In the genomic region with DNA sequence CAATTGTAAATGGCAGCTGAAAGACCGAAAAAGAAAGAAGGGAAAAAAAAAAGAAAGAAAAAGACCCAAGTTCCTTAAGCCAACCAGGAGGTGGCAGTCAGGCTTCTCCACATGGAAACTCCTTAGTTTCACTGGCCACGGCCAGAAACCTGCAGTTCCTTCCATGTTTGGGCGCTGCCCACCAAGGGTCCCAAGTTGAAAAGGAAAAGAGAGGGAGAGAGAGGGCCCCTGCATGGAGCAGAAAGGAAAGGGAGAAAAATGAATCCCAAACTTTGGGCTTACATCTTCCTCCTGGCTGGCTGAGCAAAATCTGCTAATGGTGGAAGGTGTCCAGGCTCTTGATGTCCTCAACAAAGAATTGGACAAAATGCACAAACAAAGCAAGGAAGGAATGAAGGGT, we compare ENCODE assay signal across 10 cellular contexts. TPM values are rescaled to one million over a fixed set of nuclear protein-coding genes. Genes with fewer than 3 reads are reported as not detected.
A peak's percentile ranks its signal among the peaks of the same experiment; 100 is the strongest.
DNase-seq lines count a peak whose midpoint lies in the region; ATAC-seq, FAIRE-seq and TF ChIP-seq lines count a peak whose summit lies in the region.
"Had no signal": no experiment of that assay in that cellular context is flagged by ENCODE, and none has a peak within 500 bp of the region (broad histone marks: within the 10 kb centered on the region; RNA-seq: fewer than 3 reads in every experiment).

No MANE protein-coding gene starts in this region.

- FAIRE-seq in RCC 7860 (lab: Jason Lieb, UNC), result no peak

- no peaks in the 10 kb centered on the region for H3K36me3 Mint-ChIP-seq in activated CD8-positive, alpha-beta T cell treated with anti-CD3 and anti-CD28 coated beads, Interleukin-2, amount 10 ng/mL, durations not matched to agents 7 days and 5 days (ENCODE audit: low read depth)

- peaks cover 4% of the 10 kb centered on the region for H3K4me1 Mint-ChIP-seq in activated CD8-positive, alpha-beta T cell treated with anti-CD3 and anti-CD28 coated beads, Interleukin-2, amount 10 ng/mL, durations not matched to agents 7 days and 5 days (ENCODE audit: low read depth)

- DNase-seq in AG09309 (ENCODE audit: low read depth), result no peak
- DNase-seq in HEK293T (ENCODE audit: extremely low spot score), result peak; percentile 11
- DNase-seq in iPS-NIHi7 (ENCODE audit: extremely low spot score), result peak; percentile 28
- DNase-seq in NCI-H2196 (lab: John Stamatoyannopoulos, UW; ENCODE audit: unreplicated experiment), result no peak
- DNase-seq in RCC 7860 (ENCODE audit: low spot score), result no peak
- DNase-seq in NAMALWA (ENCODE audit: low spot score), result no peak
- DNase-seq in activated CD8-positive, alpha-beta T cell treated with anti-CD3 and anti-CD28 coated beads, Interleukin-2, amount 10 ng/mL, durations not matched to agents 7 days and 5 days, result no peak
- DNase-seq: activated CD4-positive, alpha-beta memory T cell treated with anti-CD3 and anti-CD28 coated beads, Interleukin-2, amount 10 ng/mL, durations not matched to agents 7 days and 5 days had no signal

- no peaks in the 10 kb centered on the region for H3K27me3 Mint-ChIP-seq in activated CD8-positive, alpha-beta T cell treated with anti-CD3 and anti-CD28 coated beads, Interleukin-2, amount 10 ng/mL, durations not matched to agents 7 days and 5 days (ENCODE audit: low read depth)
- H3K27me3 Mint-ChIP-seq: central memory CD8-positive, alpha-beta T cell had no signal

- no peak overlapping the region for H3K4me3 Mint-ChIP-seq in activated CD8-positive, alpha-beta T cell treated with anti-CD3 and anti-CD28 coated beads, Interleukin-2, amount 10 ng/mL, durations not matched to agents 7 days and 5 days
- H3K4me3 Mint-ChIP-seq: activated CD4-positive, alpha-beta memory T cell treated with anti-CD3 and anti-CD28 coated beads, Interleukin-2, amount 10 ng/mL, durations not matched to agents 7 days and 5 days; central memory CD8-positive, alpha-beta T cell had no signal

- peak; percentile 61 for TF ChIP-seq CTCF in AG09309 (IDR thresholded peaks at IDR 0.05; ENCODE audit: control insufficient read depth, insufficient read depth, low read depth, low read length, missing control alignments)
- peak; percentile 34 for TF ChIP-seq CTCF in WI38 (IDR thresholded peaks at IDR 0.05; ENCODE audit: low read depth, low read length)

- H3K27ac Mint-ChIP-seq in activated CD8-positive, alpha-beta T cell treated with anti-CD3 and anti-CD28 coated beads, Interleukin-2, amount 10 ng/mL, durations not matched to agents 7 days and 5 days, result no peak overlapping the region
- H3K27ac Mint-ChIP-seq: activated CD4-positive, alpha-beta memory T cell treated with anti-CD3 and anti-CD28 coated beads, Interleukin-2, amount 10 ng/mL, durations not matched to agents 7 days and 5 days had no signal

- POLR2A ChIA-PET in HEK293T (lab: Yijun Ruan, JAX), result no interaction called here
- POLR2A ChIA-PET in activated CD8-positive, alpha-beta T cell treated with anti-CD3 and anti-CD28 coated beads, Interleukin-2, amount 10 ng/mL, durations not matched to agents 7 days and 5 days (lab: Charles Lee), result no interaction called here

- H3K4me3 ChIP-seq in AG09309 (ENCODE audit: control insufficient read depth, low read depth, low read length) (no peak overlapping the region), WI38 (ENCODE audit: low read depth, low read length) (no peak overlapping the region)

- H3K9me3 Mint-ChIP-seq in activated CD8-positive, alpha-beta T cell treated with anti-CD3 and anti-CD28 coated beads, Interleukin-2, amount 10 ng/mL, durations not matched to agents 7 days and 5 days (ENCODE audit: insufficient read depth), result no peaks in the 10 kb centered on the region
- H3K9me3 Mint-ChIP-seq: central memory CD8-positive, alpha-beta T cell had no signal

- CTCF ChIA-PET in HEK293T (lab: Yijun Ruan, JAX), result interaction anchor here (0.7 kb wide), 1 partner anchor 38 kb away, joined by 3 read pairs; no protein-coding TSS in a partner anchor
- CTCF ChIA-PET in activated CD8-positive, alpha-beta T cell treated with anti-CD3 and anti-CD28 coated beads, Interleukin-2, amount 10 ng/mL, durations not matched to agents 7 days and 5 days (lab: Charles Lee), result interaction anchor here (1.5 kb wide), 1 partner anchor 18 kb away, joined by 4 read pairs; no protein-coding TSS in a partner anchor

- ATAC-seq in activated CD8-positive, alpha-beta T cell treated with anti-CD3 and anti-CD28 coated beads, Interleukin-2, amount 10 ng/mL, durations not matched to agents 7 days and 5 days, result no peak

TF ChIP-seq in HEK293T, 16 proteins besides CTCF, POLR2A, EP300 and RAD21:
- no peak for TF ChIP-seq L3MBTL2 (conservative IDR thresholded peaks at IDR 0.05)
- peak; percentile 56 for TF ChIP-seq ZNF384 (IDR thresholded peaks at IDR 0.05)

RNA-seq across cellular contexts. Expression of a gene that starts 31.8 kb away (rescaled TPM):
- total RNA-seq in activated CD8-positive, alpha-beta T cell treated with anti-CD3 and anti-CD28 coated beads, Interleukin-2, amount 10 ng/mL, durations not matched to agents 7 days and 5 days, result under 1 TPM; 0.08 to 0.45 TPM
- total RNA-seq: activated CD4-positive, alpha-beta memory T cell treated with anti-CD3 and anti-CD28 coated beads, Interleukin-2, amount 10 ng/mL, durations not matched to agents 7 days and 5 days had no signal

RNA-seq across cellular contexts. Expression of a gene that starts 50.4 kb away (rescaled TPM):
- 10 to 100 TPM; 60.7 to 68.4 TPM for total RNA-seq in activated CD8-positive, alpha-beta T cell treated with anti-CD3 and anti-CD28 coated beads, Interleukin-2, amount 10 ng/mL, durations not matched to agents 7 days and 5 days

Comparison
In these comparisons a context has a peak if more than half of its experiments do, and no peak if none do; other contexts are left out.
1. DNase-seq: peak in HEK293T (single experiment) and iPS-NIHi7 (single experiment); none in AG09309 (single experiment), NCI-H2196 (single experiment), RCC 7860 (single experiment), NAMALWA (single experiment) and activated CD8-positive, alpha-beta T cell treated with anti-CD3 and anti-CD28 coated beads, Interleukin-2, amount 10 ng/mL, durations not matched to agents 7 days and 5 days (single experiment).